Comparison of ENCODE assay signal across 8 cellular contexts in the genomic region with DNA sequence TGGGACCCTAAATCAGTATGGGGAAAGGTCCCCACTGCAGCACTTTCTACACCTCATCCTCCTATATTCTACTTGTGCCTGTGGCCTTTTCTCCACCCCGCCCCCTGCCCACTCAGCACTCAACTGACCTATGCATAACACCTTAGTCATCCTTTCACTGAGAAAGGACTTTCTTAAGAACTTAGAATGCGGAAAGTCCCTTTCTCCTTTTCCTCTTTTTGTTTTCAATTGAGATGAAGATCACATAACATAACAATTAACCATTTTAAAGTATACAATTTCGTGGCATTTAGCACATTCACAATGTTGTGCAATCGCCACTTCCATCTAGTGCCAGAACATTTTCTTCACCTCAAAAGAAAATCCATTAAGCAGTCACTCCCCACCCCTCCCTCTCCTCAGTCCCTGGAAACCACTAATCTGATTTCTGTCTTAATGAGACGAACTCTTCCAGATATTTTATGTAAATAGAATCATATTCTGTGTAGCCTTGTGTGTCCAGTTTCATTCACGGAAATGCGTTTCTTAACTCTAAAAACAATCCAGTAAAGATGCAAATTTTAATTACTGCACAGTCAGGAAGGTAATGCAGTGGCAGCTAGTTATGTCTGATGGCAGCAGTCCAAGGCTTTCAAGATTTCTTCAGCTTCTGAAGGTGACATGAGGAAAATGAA. TPM values are rescaled to one million over a fixed set of nuclear protein-coding genes. Genes with fewer than 3 reads are reported as not detected.
DNase-seq lines count a peak whose midpoint lies in the region; ATAC-seq, FAIRE-seq and TF ChIP-seq lines count a peak whose summit lies in the region.

No MANE protein-coding gene starts in this region.

- H3K36me3 ChIP-seq in bronchial epithelial cell (ENCODE audit: control insufficient read depth, insufficient read depth, low read length) (no peaks in the 10 kb centered on the region), skeletal muscle satellite cell (ENCODE audit: insufficient read depth, low read length) (no peaks in the 10 kb centered on the region)

- H3K4me1 ChIP-seq in skeletal muscle satellite cell (ENCODE audit: control insufficient read depth, insufficient read depth, low read length) = peaks cover 15% of the 10 kb centered on the region

- no peak for TF ChIP-seq CTCF in bronchial epithelial cell (IDR thresholded peaks at IDR 0.05; ENCODE audit: insufficient read depth, low read length, severe bottlenecking)

- no peak for FAIRE-seq in bronchial epithelial cell (lab: Jason Lieb, UNC)

- peak overlapping the region; percentile 54 for H3K4me2 ChIP-seq in skeletal muscle satellite cell (ENCODE audit: low read length)

- ATAC-seq in GM21723 (IDR thresholded peaks at IDR 0.05; ENCODE audit: unreplicated experiment) (peak; percentile 56), GM18519 (IDR thresholded peaks at IDR 0.05; ENCODE audit: low FRiP score, unreplicated experiment) (no peak)

- peak overlapping the region; percentile 20 for H3K9ac ChIP-seq in skeletal muscle satellite cell (ENCODE audit: low read depth, low read length)

- no peaks in the 10 kb centered on the region for H3K9me3 ChIP-seq in skeletal muscle satellite cell (replicated peaks; ENCODE audit: low read length)

- H3K27me3 ChIP-seq in bronchial epithelial cell (ENCODE audit: control insufficient read depth, insufficient read depth, low read length) (no peaks in the 10 kb centered on the region), skeletal muscle satellite cell (ENCODE audit: control insufficient read depth, insufficient read depth, low read length) (no peaks in the 10 kb centered on the region)

- DNase-seq in DMS79 treated with DMSO at 0.1 percent for 48 hours (lab: John Stamatoyannopoulos, UW) (peak; percentile 24), NOMO-1 treated with DMSO at 0.1 percent for 48 hours (lab: John Stamatoyannopoulos, UW; ENCODE audit: unreplicated experiment) (peak; percentile 52), bronchial epithelial cell (ENCODE audit: low read depth) (peak; percentile 98), NCI-H1694 treated with DMSO at 0.1 percent for 48 hours (lab: John Stamatoyannopoulos, UW) (no peak), DMS153 (lab: John Stamatoyannopoulos, UW) (no peak)

- H3K4me3 ChIP-seq in bronchial epithelial cell (ENCODE audit: low read depth, low read length) (no peak overlapping the region), skeletal muscle satellite cell (ENCODE audit: low read length) (peak overlapping the region; percentile 28)

RNA-seq across cellular contexts. Expression of a gene that starts 41.7 kb away (rescaled TPM):
- total RNA-seq in bronchial epithelial cell = 19.6 and 36.1 TPM in 2 replicates
- 53.7 and 68.2 TPM in 2 replicates for total RNA-seq in skeletal muscle satellite cell (2012; rRNA removed)

Comparison
In these comparisons a context has a peak if more than half of its experiments do, and no peak if none do; other contexts are left out.
1. DNase-seq: peak in DMS79 treated with DMSO at 0.1 percent for 48 hours (single experiment), NOMO-1 treated with DMSO at 0.1 percent for 48 hours (single experiment) and bronchial epithelial cell (single experiment); none in NCI-H1694 treated with DMSO at 0.1 percent for 48 hours (single experiment) and DMS153 (single experiment).